In genomic region chr7:134431805-134432204, GRCh38 we compare ENCODE assay signal across 8 cellular contexts. TPM values are rescaled to one million over a fixed set of nuclear protein-coding genes. Genes with fewer than 3 reads are reported as not detected.
DNase-seq lines count a peak whose midpoint lies in the region; ATAC-seq and TF ChIP-seq lines count a peak whose summit lies in the region.

No MANE protein-coding gene starts in this region.

- peaks cover 0 to 5% (median 2%) of the 10 kb centered on the region in 4 donors for H3K4me1 ChIP-seq in Peyer's patch
- H3K4me1 ChIP-seq in gastrocnemius medialis, result peaks cover 0 to 4% of the 10 kb centered on the region in 2 donors

- H3K27ac ChIP-seq in Peyer's patch (peak overlapping the region; percentile 77 to 95 (median 83)), gastrocnemius medialis (peak overlapping the region; percentile 75 to 84 (median 82))

- DNase-seq in DMS53 (lab: John Stamatoyannopoulos, UW), result peak; percentile 52
- DNase-seq in DMS53 treated with DMSO at 0.1 percent for 48 hours (lab: John Stamatoyannopoulos, UW; ENCODE audit: unreplicated experiment), result no peak
- DNase-seq in Peyer's patch, result peak in 2 of 3 donors; percentile 88 to 91
- no peak for DNase-seq in epithelial cell of proximal tubule (ENCODE audit: low read depth)
- DNase-seq in gastrocnemius medialis, result no peak
- no peak for DNase-seq in foreskin melanocyte

- ATAC-seq in gastrocnemius medialis (no peak), GM18870 (IDR thresholded peaks at IDR 0.05; ENCODE audit: unreplicated experiment) (no peak), HG03354 (IDR thresholded peaks at IDR 0.05; ENCODE audit: poor library complexity, severe bottlenecking, unreplicated experiment) (no peak)

- H3K9me3 ChIP-seq in Peyer's patch (no peaks in the 10 kb centered on the region), gastrocnemius medialis (no peaks in the 10 kb centered on the region)

- peak in 1 of 2 donors; percentile 52 for TF ChIP-seq POLR2A in Peyer's patch (IDR thresholded peaks at IDR 0.05)
- TF ChIP-seq POLR2A in gastrocnemius medialis (IDR thresholded peaks at IDR 0.05), result no peak

- intact Hi-C loops in gastrocnemius medialis (cut with DNase I; ENCODE audit: low total_unique reads), result loop anchor here (1.0 kb wide), 4 partner anchors 82 to 174 kb away; no protein-coding TSS in a partner anchor

- H3K36me3 ChIP-seq in Peyer's patch (no peaks in the 10 kb centered on the region), gastrocnemius medialis (no peaks in the 10 kb centered on the region)

- H3K27me3 ChIP-seq in Peyer's patch, result no peaks in the 10 kb centered on the region
- H3K27me3 ChIP-seq in gastrocnemius medialis, result no peaks in the 10 kb centered on the region

- in situ Hi-C loops in gastrocnemius medialis (cut with MboI; ENCODE audit: low sequenced_read_pairs in 4 of 4), result loop anchor here (5.0 to 10.0 kb wide), 5 partner anchors 73 to 180 kb away; no protein-coding TSS in a partner anchor

- TF ChIP-seq CTCF in Peyer's patch (IDR thresholded peaks at IDR 0.05) (no peak), epithelial cell of proximal tubule (conservative IDR thresholded peaks at IDR 0.05; ENCODE audit: low read depth, low read length) (no peak), gastrocnemius medialis (IDR thresholded peaks at IDR 0.05 in 4 of 5, conservative IDR thresholded peaks at IDR 0.05 in 1 of 5) (no peak)

- H3K4me3 ChIP-seq in Peyer's patch, result peak overlapping the region in 3 of 4 donors; percentile 24 to 52 (median 44)
- H3K4me3 ChIP-seq in epithelial cell of proximal tubule (ENCODE audit: low read depth, low read length), result peak overlapping the region; percentile 54
- H3K4me3 ChIP-seq in gastrocnemius medialis, result peak overlapping the region; percentile 40 to 65 (median 54)

RNA-seq across cellular contexts. Expression of gene AKR1B1, which starts 27.1 kb away (rescaled TPM):
- total RNA-seq in Peyer's patch (10 to 100 TPM in 3 of 4 donors, 1 to 10 TPM in 1; 3.9 to 59.4 (median 22.9) TPM), epithelial cell of proximal tubule (134 and 277 TPM in 2 replicates), gastrocnemius medialis (100 to 1,000 TPM in 1 of 4 donors, 10 to 100 TPM in 3; 87.3 to 119 (median 95.6) TPM)

Comparison
In these comparisons a context has a peak if more than half of its experiments do, and no peak if none do; other contexts are left out.
1. DNase-seq: peak in DMS53 (single experiment) and Peyer's patch (2 of 3); none in DMS53 treated with DMSO at 0.1 percent for 48 hours (single experiment), epithelial cell of proximal tubule (single experiment), gastrocnemius medialis (0 of 2) and foreskin melanocyte (single experiment).
2. Peak in every context shown above with its lines, with median percentiles within 50 percentile points of each other: H3K4me3 ChIP-seq.